In the genomic region with DNA sequence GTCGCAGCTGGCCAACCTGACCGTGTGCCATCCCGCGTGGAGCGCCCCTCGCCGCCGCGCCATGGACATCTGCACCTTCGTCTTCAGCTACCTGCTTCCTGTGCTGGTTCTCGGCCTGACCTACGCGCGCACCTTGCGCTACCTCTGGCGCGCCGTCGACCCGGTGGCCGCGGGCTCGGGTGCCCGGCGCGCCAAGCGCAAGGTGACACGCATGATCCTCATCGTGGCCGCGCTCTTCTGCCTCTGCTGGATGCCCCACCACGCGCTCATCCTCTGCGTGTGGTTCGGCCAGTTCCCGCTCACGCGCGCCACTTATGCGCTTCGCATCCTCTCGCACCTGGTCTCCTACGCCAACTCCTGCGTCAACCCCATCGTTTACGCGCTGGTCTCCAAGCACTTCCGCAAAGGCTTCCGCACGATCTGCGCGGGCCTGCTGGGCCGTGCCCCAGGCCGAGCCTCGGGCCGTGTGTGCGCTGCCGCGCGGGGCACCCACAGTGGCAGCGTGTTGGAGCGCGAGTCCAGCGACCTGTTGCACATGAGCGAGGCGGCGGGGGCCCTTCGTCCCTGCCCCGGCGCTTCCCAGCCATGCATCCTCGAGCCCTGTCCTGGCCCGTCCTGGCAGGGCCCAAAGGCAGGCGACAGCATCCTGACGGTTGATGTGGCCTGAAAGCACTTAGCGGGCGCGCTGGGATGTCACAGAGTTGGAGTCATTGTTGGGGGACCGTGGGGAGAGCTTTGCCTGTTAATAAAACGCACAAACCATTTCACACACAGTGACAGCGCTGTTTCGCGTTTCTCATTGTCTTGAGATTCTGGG, we compare ENCODE assay signal across 1 cellular context.
TF ChIP-seq lines count a peak whose summit lies in the region.

No MANE protein-coding gene starts in this region.

TF ChIP-seq in SK-N-SH, 30 proteins besides CTCF, POLR2A, EP300 and RAD21 (continued from another document):
- TF ChIP-seq, protein P1, sequence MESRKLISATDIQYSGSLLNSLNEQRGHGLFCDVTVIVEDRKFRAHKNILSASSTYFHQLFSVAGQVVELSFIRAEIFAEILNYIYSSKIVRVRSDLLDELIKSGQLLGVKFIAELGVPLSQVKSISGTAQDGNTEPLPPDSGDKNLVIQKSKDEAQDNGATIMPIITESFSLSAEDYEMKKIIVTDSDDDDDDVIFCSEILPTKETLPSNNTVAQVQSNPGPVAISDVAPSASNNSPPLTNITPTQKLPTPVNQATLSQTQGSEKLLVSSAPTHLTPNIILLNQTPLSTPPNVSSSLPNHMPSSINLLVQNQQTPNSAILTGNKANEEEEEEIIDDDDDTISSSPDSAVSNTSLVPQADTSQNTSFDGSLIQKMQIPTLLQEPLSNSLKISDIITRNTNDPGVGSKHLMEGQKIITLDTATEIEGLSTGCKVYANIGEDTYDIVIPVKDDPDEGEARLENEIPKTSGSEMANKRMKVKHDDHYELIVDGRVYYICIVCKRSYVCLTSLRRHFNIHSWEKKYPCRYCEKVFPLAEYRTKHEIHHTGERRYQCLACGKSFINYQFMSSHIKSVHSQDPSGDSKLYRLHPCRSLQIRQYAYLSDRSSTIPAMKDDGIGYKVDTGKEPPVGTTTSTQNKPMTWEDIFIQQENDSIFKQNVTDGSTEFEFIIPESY (IDR thresholded peaks at IDR 0.05; ENCODE audit: borderline replicate concordance, low read depth) = no peak
- TF ChIP-seq FOXM1 (IDR thresholded peaks at IDR 0.05; ENCODE audit: low read depth) = no peak
- no peak for TF ChIP-seq JUND (IDR thresholded peaks at IDR 0.05)
- no peak for TF ChIP-seq TEAD4 (IDR thresholded peaks at IDR 0.05; ENCODE audit: borderline replicate concordance, insufficient read depth)
- TF ChIP-seq, protein P2, sequence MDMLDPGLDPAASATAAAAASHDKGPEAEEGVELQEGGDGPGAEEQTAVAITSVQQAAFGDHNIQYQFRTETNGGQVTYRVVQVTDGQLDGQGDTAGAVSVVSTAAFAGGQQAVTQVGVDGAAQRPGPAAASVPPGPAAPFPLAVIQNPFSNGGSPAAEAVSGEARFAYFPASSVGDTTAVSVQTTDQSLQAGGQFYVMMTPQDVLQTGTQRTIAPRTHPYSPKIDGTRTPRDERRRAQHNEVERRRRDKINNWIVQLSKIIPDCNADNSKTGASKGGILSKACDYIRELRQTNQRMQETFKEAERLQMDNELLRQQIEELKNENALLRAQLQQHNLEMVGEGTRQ (IDR thresholded peaks at IDR 0.05; ENCODE audit: borderline replicate concordance, low read depth, low read length) = no peak
- TF ChIP-seq MEF2A (IDR thresholded peaks at IDR 0.05; ENCODE audit: borderline replicate concordance, low read depth) = no peak
- TF ChIP-seq, protein P3, sequence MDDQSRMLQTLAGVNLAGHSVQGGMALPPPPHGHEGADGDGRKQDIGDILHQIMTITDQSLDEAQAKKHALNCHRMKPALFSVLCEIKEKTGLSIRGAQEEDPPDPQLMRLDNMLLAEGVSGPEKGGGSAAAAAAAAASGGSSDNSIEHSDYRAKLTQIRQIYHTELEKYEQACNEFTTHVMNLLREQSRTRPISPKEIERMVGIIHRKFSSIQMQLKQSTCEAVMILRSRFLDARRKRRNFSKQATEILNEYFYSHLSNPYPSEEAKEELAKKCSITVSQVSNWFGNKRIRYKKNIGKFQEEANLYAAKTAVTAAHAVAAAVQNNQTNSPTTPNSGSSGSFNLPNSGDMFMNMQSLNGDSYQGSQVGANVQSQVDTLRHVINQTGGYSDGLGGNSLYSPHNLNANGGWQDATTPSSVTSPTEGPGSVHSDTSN (IDR thresholded peaks at IDR 0.05) = no peak
- TF ChIP-seq RXRA (IDR thresholded peaks at IDR 0.05; ENCODE audit: borderline replicate concordance, low read depth) = no peak
- no peak for TF ChIP-seq RCOR1 (IDR thresholded peaks at IDR 0.05; ENCODE audit: low read length)
- no peak for TF ChIP-seq RFX5 (IDR thresholded peaks at IDR 0.05; ENCODE audit: low read length)
- TF ChIP-seq, protein P4, sequence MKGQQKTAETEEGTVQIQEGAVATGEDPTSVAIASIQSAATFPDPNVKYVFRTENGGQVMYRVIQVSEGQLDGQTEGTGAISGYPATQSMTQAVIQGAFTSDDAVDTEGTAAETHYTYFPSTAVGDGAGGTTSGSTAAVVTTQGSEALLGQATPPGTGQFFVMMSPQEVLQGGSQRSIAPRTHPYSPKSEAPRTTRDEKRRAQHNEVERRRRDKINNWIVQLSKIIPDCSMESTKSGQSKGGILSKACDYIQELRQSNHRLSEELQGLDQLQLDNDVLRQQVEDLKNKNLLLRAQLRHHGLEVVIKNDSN (IDR thresholded peaks at IDR 0.05; ENCODE audit: borderline replicate concordance, low read depth) = no peak
- TF ChIP-seq, protein P5, sequence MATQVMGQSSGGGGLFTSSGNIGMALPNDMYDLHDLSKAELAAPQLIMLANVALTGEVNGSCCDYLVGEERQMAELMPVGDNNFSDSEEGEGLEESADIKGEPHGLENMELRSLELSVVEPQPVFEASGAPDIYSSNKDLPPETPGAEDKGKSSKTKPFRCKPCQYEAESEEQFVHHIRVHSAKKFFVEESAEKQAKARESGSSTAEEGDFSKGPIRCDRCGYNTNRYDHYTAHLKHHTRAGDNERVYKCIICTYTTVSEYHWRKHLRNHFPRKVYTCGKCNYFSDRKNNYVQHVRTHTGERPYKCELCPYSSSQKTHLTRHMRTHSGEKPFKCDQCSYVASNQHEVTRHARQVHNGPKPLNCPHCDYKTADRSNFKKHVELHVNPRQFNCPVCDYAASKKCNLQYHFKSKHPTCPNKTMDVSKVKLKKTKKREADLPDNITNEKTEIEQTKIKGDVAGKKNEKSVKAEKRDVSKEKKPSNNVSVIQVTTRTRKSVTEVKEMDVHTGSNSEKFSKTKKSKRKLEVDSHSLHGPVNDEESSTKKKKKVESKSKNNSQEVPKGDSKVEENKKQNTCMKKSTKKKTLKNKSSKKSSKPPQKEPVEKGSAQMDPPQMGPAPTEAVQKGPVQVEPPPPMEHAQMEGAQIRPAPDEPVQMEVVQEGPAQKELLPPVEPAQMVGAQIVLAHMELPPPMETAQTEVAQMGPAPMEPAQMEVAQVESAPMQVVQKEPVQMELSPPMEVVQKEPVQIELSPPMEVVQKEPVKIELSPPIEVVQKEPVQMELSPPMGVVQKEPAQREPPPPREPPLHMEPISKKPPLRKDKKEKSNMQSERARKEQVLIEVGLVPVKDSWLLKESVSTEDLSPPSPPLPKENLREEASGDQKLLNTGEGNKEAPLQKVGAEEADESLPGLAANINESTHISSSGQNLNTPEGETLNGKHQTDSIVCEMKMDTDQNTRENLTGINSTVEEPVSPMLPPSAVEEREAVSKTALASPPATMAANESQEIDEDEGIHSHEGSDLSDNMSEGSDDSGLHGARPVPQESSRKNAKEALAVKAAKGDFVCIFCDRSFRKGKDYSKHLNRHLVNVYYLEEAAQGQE (IDR thresholded peaks at IDR 0.05; ENCODE audit: low read depth, low read length) = no peak
- TF ChIP-seq, protein P6, sequence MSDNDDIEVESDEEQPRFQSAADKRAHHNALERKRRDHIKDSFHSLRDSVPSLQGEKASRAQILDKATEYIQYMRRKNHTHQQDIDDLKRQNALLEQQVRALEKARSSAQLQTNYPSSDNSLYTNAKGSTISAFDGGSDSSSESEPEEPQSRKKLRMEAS (IDR thresholded peaks at IDR 0.05; ENCODE audit: low read depth) = no peak
- no peak for TF ChIP-seq POLR2AphosphoS5 (IDR thresholded peaks at IDR 0.05; ENCODE audit: low read depth, low read length)
- TF ChIP-seq CHD2 (IDR thresholded peaks at IDR 0.05; ENCODE audit: low read length, partially characterized antibody) = no peak
